ENCODE assay signal across 8 cellular contexts in the genomic region with DNA sequence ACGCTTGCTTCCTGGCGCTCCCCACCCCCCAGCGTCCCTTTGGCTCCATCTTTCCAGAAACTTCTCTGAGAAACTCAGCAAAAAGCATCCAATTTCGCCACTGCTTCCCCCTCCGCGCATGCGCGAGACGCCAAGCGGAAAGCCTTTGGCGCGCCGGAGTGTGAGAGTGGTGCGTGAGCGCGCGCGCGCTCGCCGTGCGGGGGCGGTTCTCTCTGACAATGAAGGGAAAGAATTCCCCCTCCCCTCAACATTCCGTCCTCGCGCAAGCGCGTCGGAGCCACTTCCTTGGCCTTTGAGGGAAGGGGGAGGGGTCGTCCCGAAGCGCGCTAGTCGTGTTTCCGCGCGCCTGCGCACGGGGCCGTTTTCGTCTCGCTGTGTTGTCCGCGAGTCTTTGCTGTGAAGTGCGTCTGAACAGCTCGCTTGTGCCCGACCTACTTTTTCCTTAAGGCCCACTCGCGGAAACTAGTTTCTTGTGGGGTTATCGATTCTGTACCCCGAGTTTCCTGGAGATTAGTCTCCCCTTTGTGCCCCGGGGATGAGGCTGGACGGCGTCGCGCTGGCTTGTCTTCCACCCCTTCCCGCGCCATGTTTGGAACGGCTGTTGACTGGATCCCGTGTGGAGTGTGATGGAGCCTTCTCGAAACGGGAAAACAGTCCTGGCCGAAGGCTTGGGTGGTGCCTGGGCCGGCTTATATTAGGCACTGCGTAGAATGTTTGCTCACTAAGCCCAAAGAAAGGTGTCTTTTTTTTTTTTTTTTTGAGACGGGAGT. TPM values are rescaled to one million over a fixed set of nuclear protein-coding genes. Genes with fewer than 3 reads are reported as not detected.
DNase-seq lines count a peak whose midpoint lies in the region; ATAC-seq and TF ChIP-seq lines count a peak whose summit lies in the region.

No MANE protein-coding gene starts in this region.

- peak; percentile 99 for DNase-seq in NCI-H128 (lab: John Stamatoyannopoulos, UW; ENCODE audit: unreplicated experiment)
- peak; percentile 98 for DNase-seq in SKM-1 treated with dmso at 0.1 percent for 144 hours (lab: John Stamatoyannopoulos, UW; ENCODE audit: unreplicated experiment)
- DNase-seq in activated naive CD8-positive, alpha-beta T cell treated with anti-CD3 and anti-CD28 coated beads, Interleukin-2, amount 10 ng/mL, durations not matched to agents 7 days and 5 days, result peak; percentile 99
- DNase-seq in glutamatergic neuron, result peak; percentile 96
- peak; percentile 97 for DNase-seq in omental fat pad (ENCODE audit: low spot score)

- H3K27ac ChIP-seq in temporal lobe (ENCODE audit: low read depth, low read length), result peak overlapping the region; percentile 100

- H3K36me3 Mint-ChIP-seq in activated naive CD8-positive, alpha-beta T cell treated with anti-CD3 and anti-CD28 coated beads, Interleukin-2, amount 10 ng/mL, durations not matched to agents 7 days and 5 days, result peaks cover 7% of the 10 kb centered on the region
- no peaks in the 10 kb centered on the region for H3K36me3 Mint-ChIP-seq in glutamatergic neuron (ENCODE audit: unreplicated experiment)

- H3K4me1 Mint-ChIP-seq in activated naive CD8-positive, alpha-beta T cell treated with anti-CD3 and anti-CD28 coated beads, Interleukin-2, amount 10 ng/mL, durations not matched to agents 7 days and 5 days, result peaks cover 24% of the 10 kb centered on the region
- H3K4me1 Mint-ChIP-seq in glutamatergic neuron (ENCODE audit: low read depth, unreplicated experiment), result peaks cover 4% of the 10 kb centered on the region

- H3K27me3 Mint-ChIP-seq in activated naive CD8-positive, alpha-beta T cell treated with anti-CD3 and anti-CD28 coated beads, Interleukin-2, amount 10 ng/mL, durations not matched to agents 7 days and 5 days, result no peaks in the 10 kb centered on the region
- H3K27me3 Mint-ChIP-seq in glutamatergic neuron (ENCODE audit: unreplicated experiment), result peaks cover 11% of the 10 kb centered on the region

- no peaks in the 10 kb centered on the region for H3K9me3 Mint-ChIP-seq in activated naive CD8-positive, alpha-beta T cell treated with anti-CD3 and anti-CD28 coated beads, Interleukin-2, amount 10 ng/mL, durations not matched to agents 7 days and 5 days
- peaks cover 11% of the 10 kb centered on the region for H3K9me3 Mint-ChIP-seq in glutamatergic neuron (ENCODE audit: unreplicated experiment)

- peak overlapping the region; percentile 99 for H3K27ac Mint-ChIP-seq in activated naive CD8-positive, alpha-beta T cell treated with anti-CD3 and anti-CD28 coated beads, Interleukin-2, amount 10 ng/mL, durations not matched to agents 7 days and 5 days
- H3K27ac Mint-ChIP-seq in glutamatergic neuron (ENCODE audit: unreplicated experiment), result peak overlapping the region; percentile 100

- ATAC-seq in HG02623 (IDR thresholded peaks at IDR 0.05; ENCODE audit: unreplicated experiment) (peak; percentile 47), omental fat pad (ENCODE audit: low FRiP score) (peak; percentile 94)
- peak; percentile 64 for ATAC-seq in activated naive CD8-positive, alpha-beta T cell treated with anti-CD3 and anti-CD28 coated beads, Interleukin-2, amount 10 ng/mL, durations not matched to agents 7 days and 5 days (ENCODE audit: low read depth)

- POLR2A ChIA-PET in activated naive CD8-positive, alpha-beta T cell treated with anti-CD3 and anti-CD28 coated beads, Interleukin-2, amount 10 ng/mL, durations not matched to agents 7 days and 5 days (lab: Charles Lee), result interaction anchor here (0.7 to 4.2 kb wide), 5 partner anchors 8 to 140 kb away, joined by 3 to 105 read pairs (median 3); partner anchors contain the start of genes SPEN and ZBTB17

- no peak for TF ChIP-seq CTCF in glutamatergic neuron (IDR thresholded peaks at IDR 0.05; ENCODE audit: partially characterized antibody, unreplicated experiment)
- no peak for TF ChIP-seq CTCF in omental fat pad (IDR thresholded peaks at IDR 0.05)

- peak overlapping the region; percentile 93 for H3K4me3 Mint-ChIP-seq in activated naive CD8-positive, alpha-beta T cell treated with anti-CD3 and anti-CD28 coated beads, Interleukin-2, amount 10 ng/mL, durations not matched to agents 7 days and 5 days
- peak overlapping the region; percentile 91 for H3K4me3 Mint-ChIP-seq in glutamatergic neuron (ENCODE audit: unreplicated experiment)

- peak overlapping the region; percentile 84 for H3K4me3 ChIP-seq in GM08714 (ENCODE audit: low read length)

RNA-seq across cellular contexts. Expression of gene SPEN, which starts 11.6 kb away (rescaled TPM):
- total RNA-seq in activated naive CD8-positive, alpha-beta T cell treated with anti-CD3 and anti-CD28 coated beads, Interleukin-2, amount 10 ng/mL, durations not matched to agents 7 days and 5 days, result 10 to 100 TPM; 68.8 to 69.8 TPM
- 52.4 TPM for total RNA-seq in glutamatergic neuron (ENCODE audit: unreplicated experiment)
- 10 to 100 TPM; 33.4 to 64.0 (median 51.5) TPM for total RNA-seq in omental fat pad
- 75.0 TPM for total RNA-seq in temporal lobe

RNA-seq across cellular contexts. Expression of gene UQCRHL, which starts 28.5 kb away (rescaled TPM):
- total RNA-seq in activated naive CD8-positive, alpha-beta T cell treated with anti-CD3 and anti-CD28 coated beads, Interleukin-2, amount 10 ng/mL, durations not matched to agents 7 days and 5 days, result 1 to 10 TPM; 1.8 to 1.9 TPM
- 2.0 TPM for total RNA-seq in glutamatergic neuron (ENCODE audit: unreplicated experiment)
- 1 to 10 TPM in 2 of 4 donors, under 1 TPM in 2; 0.63 to 1.9 (median 0.95) TPM for total RNA-seq in omental fat pad
- total RNA-seq in temporal lobe, result 1.2 TPM

Comparison
In these comparisons a context has a peak if more than half of its experiments do, and no peak if none do; other contexts are left out.
1. Peak in every context shown above with its lines: DNase-seq, ATAC-seq, H3K4me3 ChIP-seq and H3K27ac ChIP-seq.